Comparison of ENCODE assay signal across 1 cellular context in the genomic region with DNA sequence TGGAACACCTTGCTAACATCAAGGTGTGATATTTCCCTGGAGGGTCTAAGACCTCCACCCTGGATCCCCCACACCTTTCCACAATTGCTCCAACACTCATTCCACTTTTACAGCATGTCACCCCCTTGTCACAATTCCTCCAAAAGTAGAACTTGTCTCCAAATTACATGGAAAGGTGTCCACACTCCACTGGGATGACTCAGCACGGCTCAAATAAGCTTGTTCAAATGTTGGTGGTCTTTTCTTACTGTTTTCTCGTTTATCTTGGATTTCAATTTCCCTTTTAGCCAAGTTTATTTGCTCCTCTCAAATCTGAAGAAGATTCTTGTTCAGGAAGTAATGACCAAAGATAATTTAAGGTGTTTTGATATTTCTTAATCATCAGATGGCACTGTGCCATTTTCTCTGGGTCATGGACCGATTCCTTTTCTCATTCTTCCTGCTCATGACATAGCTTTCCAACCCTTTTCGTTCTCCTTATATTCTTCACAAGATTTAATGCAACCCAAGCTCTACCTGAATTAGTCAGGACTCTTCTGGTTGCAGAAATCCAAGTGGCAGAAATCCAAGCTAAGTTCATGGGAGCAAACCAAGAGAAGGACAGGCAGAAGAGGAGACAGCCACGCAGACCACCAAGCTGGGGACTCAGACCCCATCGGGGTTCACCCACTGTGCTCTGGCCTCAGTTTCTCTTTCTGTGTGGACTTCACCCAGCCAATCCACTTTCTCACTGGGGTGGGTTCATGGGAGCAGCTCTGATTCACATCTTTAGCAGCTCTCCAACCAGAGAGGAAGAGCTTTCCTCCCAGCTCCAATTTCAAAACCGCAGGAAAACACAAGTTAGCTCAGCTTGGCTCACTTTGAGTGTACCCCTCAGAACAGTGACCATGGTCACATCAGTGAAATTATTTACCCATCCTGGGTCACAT.
TF ChIP-seq lines count a peak whose summit lies in the region.

No MANE protein-coding gene starts in this region.

TF ChIP-seq in GM23338, 12 proteins besides CTCF, POLR2A, EP300 and RAD21:
- no peak for TF ChIP-seq EZH2 (IDR thresholded peaks at IDR 0.05; ENCODE audit: low read depth, unreplicated experiment)
- TF ChIP-seq NANOG (IDR thresholded peaks at IDR 0.05; ENCODE audit: borderline replicate concordance), result no peak
- TF ChIP-seq ETS1 (IDR thresholded peaks at IDR 0.05), result no peak
- no peak for TF ChIP-seq JUNB (IDR thresholded peaks at IDR 0.05; ENCODE audit: unreplicated experiment)
- TF ChIP-seq ZNF331 (CRISPR knock-in tag; IDR thresholded peaks at IDR 0.05; ENCODE audit: low read depth), result no peak
- TF ChIP-seq ZNF114 (CRISPR knock-in tag; IDR thresholded peaks at IDR 0.05), result no peak
- TF ChIP-seq, protein P1, sequence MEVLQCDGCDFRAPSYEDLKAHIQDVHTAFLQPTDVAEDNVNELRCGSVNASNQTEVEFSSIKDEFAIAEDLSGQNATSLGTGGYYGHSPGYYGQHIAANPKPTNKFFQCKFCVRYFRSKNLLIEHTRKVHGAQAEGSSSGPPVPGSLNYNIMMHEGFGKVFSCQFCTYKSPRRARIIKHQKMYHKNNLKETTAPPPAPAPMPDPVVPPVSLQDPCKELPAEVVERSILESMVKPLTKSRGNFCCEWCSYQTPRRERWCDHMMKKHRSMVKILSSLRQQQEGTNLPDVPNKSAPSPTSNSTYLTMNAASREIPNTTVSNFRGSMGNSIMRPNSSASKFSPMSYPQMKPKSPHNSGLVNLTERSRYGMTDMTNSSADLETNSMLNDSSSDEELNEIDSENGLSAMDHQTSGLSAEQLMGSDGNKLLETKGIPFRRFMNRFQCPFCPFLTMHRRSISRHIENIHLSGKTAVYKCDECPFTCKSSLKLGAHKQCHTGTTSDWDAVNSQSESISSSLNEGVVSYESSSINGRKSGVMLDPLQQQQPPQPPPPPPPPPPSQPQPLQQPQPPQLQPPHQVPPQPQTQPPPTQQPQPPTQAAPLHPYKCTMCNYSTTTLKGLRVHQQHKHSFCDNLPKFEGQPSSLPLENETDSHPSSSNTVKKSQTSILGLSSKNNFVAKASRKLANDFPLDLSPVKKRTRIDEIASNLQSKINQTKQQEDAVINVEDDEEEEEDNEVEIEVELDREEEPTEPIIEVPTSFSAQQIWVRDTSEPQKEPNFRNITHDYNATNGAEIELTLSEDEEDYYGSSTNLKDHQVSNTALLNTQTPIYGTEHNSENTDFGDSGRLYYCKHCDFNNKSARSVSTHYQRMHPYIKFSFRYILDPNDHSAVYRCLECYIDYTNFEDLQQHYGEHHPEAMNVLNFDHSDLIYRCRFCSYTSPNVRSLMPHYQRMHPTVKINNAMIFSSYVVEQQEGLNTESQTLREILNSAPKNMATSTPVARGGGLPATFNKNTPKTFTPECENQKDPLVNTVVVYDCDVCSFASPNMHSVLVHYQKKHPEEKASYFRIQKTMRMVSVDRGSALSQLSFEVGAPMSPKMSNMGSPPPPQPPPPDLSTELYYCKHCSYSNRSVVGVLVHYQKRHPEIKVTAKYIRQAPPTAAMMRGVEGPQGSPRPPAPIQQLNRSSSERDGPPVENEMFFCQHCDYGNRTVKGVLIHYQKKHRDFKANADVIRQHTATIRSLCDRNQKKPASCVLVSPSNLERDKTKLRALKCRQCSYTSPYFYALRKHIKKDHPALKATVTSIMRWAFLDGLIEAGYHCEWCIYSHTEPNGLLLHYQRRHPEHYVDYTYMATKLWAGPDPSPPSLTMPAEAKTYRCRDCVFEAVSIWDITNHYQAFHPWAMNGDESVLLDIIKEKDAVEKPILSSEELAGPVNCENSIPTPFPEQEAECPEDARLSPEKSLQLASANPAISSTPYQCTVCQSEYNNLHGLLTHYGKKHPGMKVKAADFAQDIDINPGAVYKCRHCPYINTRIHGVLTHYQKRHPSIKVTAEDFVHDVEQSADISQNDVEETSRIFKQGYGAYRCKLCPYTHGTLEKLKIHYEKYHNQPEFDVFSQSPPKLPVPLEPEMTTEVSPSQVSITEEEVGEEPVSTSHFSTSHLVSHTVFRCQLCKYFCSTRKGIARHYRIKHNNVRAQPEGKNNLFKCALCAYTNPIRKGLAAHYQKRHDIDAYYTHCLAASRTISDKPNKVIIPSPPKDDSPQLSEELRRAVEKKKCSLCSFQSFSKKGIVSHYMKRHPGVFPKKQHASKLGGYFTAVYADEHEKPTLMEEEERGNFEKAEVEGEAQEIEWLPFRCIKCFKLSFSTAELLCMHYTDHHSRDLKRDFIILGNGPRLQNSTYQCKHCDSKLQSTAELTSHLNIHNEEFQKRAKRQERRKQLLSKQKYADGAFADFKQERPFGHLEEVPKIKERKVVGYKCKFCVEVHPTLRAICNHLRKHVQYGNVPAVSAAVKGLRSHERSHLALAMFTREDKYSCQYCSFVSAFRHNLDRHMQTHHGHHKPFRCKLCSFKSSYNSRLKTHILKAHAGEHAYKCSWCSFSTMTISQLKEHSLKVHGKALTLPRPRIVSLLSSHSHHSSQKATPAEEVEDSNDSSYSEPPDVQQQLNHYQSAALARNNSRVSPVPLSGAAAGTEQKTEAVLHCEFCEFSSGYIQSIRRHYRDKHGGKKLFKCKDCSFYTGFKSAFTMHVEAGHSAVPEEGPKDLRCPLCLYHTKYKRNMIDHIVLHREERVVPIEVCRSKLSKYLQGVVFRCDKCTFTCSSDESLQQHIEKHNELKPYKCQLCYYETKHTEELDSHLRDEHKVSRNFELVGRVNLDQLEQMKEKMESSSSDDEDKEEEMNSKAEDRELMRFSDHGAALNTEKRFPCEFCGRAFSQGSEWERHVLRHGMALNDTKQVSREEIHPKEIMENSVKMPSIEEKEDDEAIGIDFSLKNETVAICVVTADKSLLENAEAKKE (CRISPR knock-in tag; IDR thresholded peaks at IDR 0.05), result no peak
- TF ChIP-seq STAT1 (IDR thresholded peaks at IDR 0.05; ENCODE audit: unreplicated experiment), result no peak
- TF ChIP-seq CREB1 (CRISPR knock-in tag; IDR thresholded peaks at IDR 0.05; ENCODE audit: low read depth), result no peak
TF ChIP-seq in GM23338: peak in this region for 0.
